23 cellular contexts compared by ENCODE assay signal in the genomic region with DNA sequence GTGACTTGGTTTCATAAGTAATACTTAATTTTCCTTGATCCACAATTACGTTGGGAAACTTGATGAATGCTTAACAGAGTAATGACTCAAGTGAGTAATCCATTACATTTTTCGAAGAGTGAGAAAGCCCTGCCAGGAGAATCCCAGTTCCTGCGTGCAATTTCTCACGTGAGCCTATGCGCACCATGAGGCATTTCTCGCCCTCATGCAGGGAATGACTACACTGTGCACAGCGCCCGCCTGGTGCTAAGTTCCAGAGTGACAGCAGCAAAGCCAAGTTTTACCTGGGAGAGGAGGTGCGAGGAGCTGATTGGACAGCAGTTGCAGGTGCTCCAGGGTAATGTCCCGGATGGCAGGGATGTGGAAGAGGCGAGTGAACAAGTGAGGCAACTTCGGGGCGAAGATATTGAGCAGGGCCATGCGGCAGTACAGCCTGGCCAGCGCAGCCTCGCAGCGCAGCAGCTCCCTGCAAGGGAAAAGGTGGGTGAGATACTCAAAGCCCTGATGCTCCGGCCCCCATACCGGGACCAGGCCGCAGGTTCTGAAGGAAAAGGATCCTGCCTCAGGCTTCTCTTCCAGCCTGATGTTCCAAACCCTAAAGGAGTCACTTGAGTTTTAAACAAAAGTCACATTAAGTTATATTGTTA.
"Had no signal": no experiment of that assay in that cellular context is flagged by ENCODE, and none has a peak within 500 bp of the region (broad histone marks: within the 10 kb centered on the region; RNA-seq: fewer than 3 reads in every experiment).

No MANE protein-coding gene starts in this region.

- H3K4me3 ChIP-seq: pancreas, psoas muscle, right lobe of liver, sigmoid colon, stomach, thoracic aorta, thyroid gland, tibial nerve, upper lobe of right lung, uterus had no signal

- FAIRE-seq: pancreas, small intestine had no signal

- DNase-seq: naive thymus-derived CD4-positive, alpha-beta T cell; natural killer cell; pancreas; psoas muscle; right cardiac atrium; right lobe of liver; sigmoid colon; small intestine; stimulated activated CD4-positive, alpha-beta T cell treated with anti-CD3 and anti-CD28 coated beads, Interleukin-15, amount 100 ng/mL, for 24 hours; stimulated activated CD4-positive, alpha-beta T cell treated with anti-CD3 and anti-CD28 coated beads, Interleukin-2, amount 100 ng/mL, for 24 hours; stimulated activated CD4-positive, alpha-beta T cell treated with anti-CD3 and anti-CD28 coated beads, Interleukin-2, amount 100 ng/mL, for 48 hours; stimulated activated CD4-positive, alpha-beta T cell treated with anti-CD3 and anti-CD28 coated beads, Interleukin-4, amount 100 ng/mL, for 24 hours; stimulated activated naive B cell treated with anti-CD40 and anti-IgM and Interleukin-4, amounts not matched to agents 10 μg/mL and 1 μg/mL and 100 μg/mL, for 72 hours; stimulated activated naive CD4-positive, alpha-beta T cell treated with Interleukin-2 at 50 U/mL for 16 hours; stomach; thyroid gland; trophoblast cell; upper lobe of right lung; uterus had no signal

- ATAC-seq: naive thymus-derived CD4-positive, alpha-beta T cell; natural killer cell; pancreas; psoas muscle; right cardiac atrium; right lobe of liver; stimulated activated effector memory CD8-positive, alpha-beta T cell treated with anti-CD3 and anti-CD28 coated beads, Interleukin-12 subunit alpha, Interleukin-12 subunit beta, amount 100 ng/mL, for 72 hours; stimulated activated naive B cell treated with anti-CD40 and anti-IgM and Interleukin-4, amounts not matched to agents 10 μg/mL and 1 μg/mL and 100 μg/mL, for 72 hours; upper lobe of right lung had no signal

- H3K4me1 ChIP-seq: pancreas, psoas muscle, sigmoid colon, uterus had no signal

- H3K36me3 ChIP-seq: uterus had no signal

- H3K9me3 ChIP-seq: neutrophil, pancreas, psoas muscle, right lobe of liver, sigmoid colon, stomach, thoracic aorta, thyroid gland, tibial nerve, upper lobe of right lung, uterus had no signal

- H3K27ac ChIP-seq: neutrophil, pancreas, psoas muscle, right lobe of liver, sigmoid colon, stomach, thoracic aorta, thyroid gland, tibial nerve, upper lobe of right lung, uterus had no signal

- H3K27me3 ChIP-seq: neutrophil, pancreas, right lobe of liver, sigmoid colon, stomach, thyroid gland, tibial nerve, upper lobe of right lung, uterus had no signal
